ENCODE assay signal across 9 cellular contexts in the genomic region with DNA sequence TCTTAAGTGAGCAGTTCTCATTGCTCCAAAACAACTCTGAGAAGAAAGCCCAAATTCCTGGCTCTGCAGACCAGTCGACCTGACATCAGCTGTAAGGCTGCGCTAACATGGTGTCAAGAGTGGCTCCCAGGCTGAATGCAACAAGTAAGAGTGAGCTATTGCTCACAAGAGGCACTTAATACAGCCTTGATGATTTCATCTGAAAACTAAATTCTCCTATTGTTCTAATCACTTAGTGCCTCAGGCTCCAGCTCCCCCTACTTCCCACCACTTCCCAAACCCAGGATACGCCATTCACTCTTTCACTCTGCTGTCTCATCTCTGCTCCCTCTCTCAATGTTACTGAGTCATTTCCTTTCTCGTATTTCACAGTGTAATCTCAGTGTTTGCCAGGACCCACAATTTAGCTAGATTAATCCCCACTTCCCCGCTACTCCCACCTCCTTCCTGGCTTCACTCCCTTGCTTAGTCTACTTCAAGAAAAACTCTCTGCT.
DNase-seq lines count a peak whose midpoint lies in the region; ATAC-seq, FAIRE-seq and TF ChIP-seq lines count a peak whose summit lies in the region.
"Had no signal": no experiment of that assay in that cellular context is flagged by ENCODE, and none has a peak within 500 bp of the region (broad histone marks: within the 10 kb centered on the region; RNA-seq: fewer than 3 reads in every experiment).

No MANE protein-coding gene starts in this region.

- no peaks in the 10 kb centered on the region for H3K9me2 ChIP-seq in Loucy (replicated peaks; ENCODE audit: low read depth, low read length)

- intact Hi-C loops in ascending aorta (cut with DNase I) = loop anchor here (2.0 to 5.0 kb wide), 3 partner anchors 21 to 564 kb away; no protein-coding TSS in a partner anchor
- intact Hi-C loops in posterior vena cava (cut with DNase I) = no loop called here

- H3K27ac ChIP-seq in A549 = peak overlapping the region; percentile 94
- H3K27ac ChIP-seq in ascending aorta = peak overlapping the region; percentile 93 to 94
- peak overlapping the region; percentile 95 for H3K27ac ChIP-seq in keratinocyte (ENCODE audit: control insufficient read depth, insufficient read depth, low read length)
- H3K27ac ChIP-seq in thoracic aorta = peak overlapping the region; percentile 88

- H3K9ac ChIP-seq in Loucy (ENCODE audit: low read depth, low read length, poor library complexity, severe bottlenecking) (no peak overlapping the region), keratinocyte (ENCODE audit: control insufficient read depth, extremely low read depth, insufficient read depth, low read length) (peak overlapping the region; percentile 80)

- no peaks in the 10 kb centered on the region for H3K36me3 ChIP-seq in Loucy (ENCODE audit: insufficient read depth, low read length)
- no peaks in the 10 kb centered on the region for H3K36me3 ChIP-seq in ascending aorta
- peaks cover 0 to 1% of the 10 kb centered on the region in 2 experiments for H3K36me3 ChIP-seq in keratinocyte (ENCODE audit: control insufficient read depth in 2 of 2, extremely low read depth in 1 of 2, insufficient read depth in 2 of 2, low read length in 2 of 2)
- H3K36me3 ChIP-seq in thoracic aorta = peaks cover 4% of the 10 kb centered on the region

- H4K20me1 ChIP-seq in Loucy (ENCODE audit: insufficient read depth, low read length, poor library complexity, severe bottlenecking) = no peaks in the 10 kb centered on the region
- H4K20me1 ChIP-seq in keratinocyte (ENCODE audit: control insufficient read depth, extremely low read depth, insufficient read depth, low read length) = no peaks in the 10 kb centered on the region

- ATAC-seq in A549 (peak; percentile 87 to 88), GM19023 (IDR thresholded peaks at IDR 0.05; ENCODE audit: unreplicated experiment) (peak; percentile 42), thoracic aorta (ENCODE audit: insufficient number of reproducible peaks, low FRiP score, low read depth) (peak; percentile 87), HG03521 (IDR thresholded peaks at IDR 0.05; ENCODE audit: unreplicated experiment) (no peak)

- H3K4me2 ChIP-seq in A549 (peak overlapping the region; percentile 83), Loucy (ENCODE audit: low read depth, low read length, poor library complexity, severe bottlenecking) (peak overlapping the region; percentile 10), keratinocyte (ENCODE audit: control insufficient read depth, extremely low read depth, insufficient read depth, low read depth, low read length) (peak overlapping the region; percentile 87)

- H3K4me3 ChIP-seq in A549 (peak overlapping the region; percentile 15; the same call in 2 of the 3 replicates), Loucy (ENCODE audit: low read length, poor library complexity, severe bottlenecking) (no peak overlapping the region), ascending aorta (peak overlapping the region in 1 of 2 donors; percentile 35), keratinocyte (ENCODE audit: control insufficient read depth in 2 of 3, extremely low read depth in 1 of 3, insufficient read depth in 2 of 3, low read depth in 1 of 3, low read length in 3 of 3) (peak overlapping the region in 2 of 3 experiments; percentile 20 to 32), thoracic aorta (peak overlapping the region; percentile 39)

- FAIRE-seq in A549 (lab: Jason Lieb, UNC) (peak; percentile 61), keratinocyte (lab: Jason Lieb, UNC) (peak; percentile 98)
- FAIRE-seq: colon had no signal

- H3K79me2 ChIP-seq in Loucy (ENCODE audit: insufficient read depth, low read length) (no peaks in the 10 kb centered on the region), keratinocyte (ENCODE audit: control insufficient read depth, insufficient read depth, low read length) (peaks cover 37% of the 10 kb centered on the region)

- CTCF ChIA-PET in A549 (lab: Yijun Ruan, JAX) = interaction anchor here (1.0 to 2.2 kb wide), 12 partner anchors 8 to 172 kb away, joined by 3 to 11 read pairs (median 3); partner anchors contain the start of gene WWTR1

- H3K27me3 ChIP-seq in Loucy (ENCODE audit: insufficient read depth, low read length, poor library complexity, severe bottlenecking) (no peaks in the 10 kb centered on the region), ascending aorta (no peaks in the 10 kb centered on the region), keratinocyte (ENCODE audit: control insufficient read depth, extremely low read depth, insufficient read depth, low read length) (no peaks in the 10 kb centered on the region), thoracic aorta (replicated peaks; ENCODE audit: insufficient read depth) (no peaks in the 10 kb centered on the region)

- no peak overlapping the region for H2AFZ ChIP-seq in Loucy (ENCODE audit: low read length)
- H2AFZ ChIP-seq in keratinocyte (ENCODE audit: control insufficient read depth, low read length) = no peak overlapping the region

- TF ChIP-seq EP300 in A549 (IDR thresholded peaks at IDR 0.05) = peak; percentile 80 to 91; a peak in 3 of 5 replicates

- TF ChIP-seq CTCF in A549 (IDR thresholded peaks at IDR 0.05) = no peak
- no peak for TF ChIP-seq CTCF in Loucy (conservative IDR thresholded peaks at IDR 0.05; ENCODE audit: low read length)
- no peak for TF ChIP-seq CTCF in ascending aorta (IDR thresholded peaks at IDR 0.05)
- no peak for TF ChIP-seq CTCF in keratinocyte (optimal IDR thresholded peaks at IDR 0.05 in 1 of 3, IDR thresholded peaks at IDR 0.05 in 1 of 3, conservative IDR thresholded peaks at IDR 0.05 in 1 of 3; ENCODE audit: extremely low read depth in 1 of 3, insufficient read depth in 2 of 3, low read length in 3 of 3)
- TF ChIP-seq CTCF in thoracic aorta (IDR thresholded peaks at IDR 0.05) = no peak

- 4% methylated on average over 5 of the region's 5 CpGs for WGBS in A549 (ENCODE audit: missing lambda C conversion rate)

- no peaks in the 10 kb centered on the region for H3K9me3 ChIP-seq in A549
- H3K9me3 ChIP-seq in Loucy (ENCODE audit: insufficient read depth, low read depth, low read length) = no peaks in the 10 kb centered on the region
- H3K9me3 ChIP-seq in ascending aorta = no peaks in the 10 kb centered on the region
- H3K9me3 ChIP-seq in keratinocyte (ENCODE audit: control insufficient read depth, low read depth, low read length) = no peaks in the 10 kb centered on the region
- H3K9me3 ChIP-seq in thoracic aorta = no peaks in the 10 kb centered on the region

- peaks cover 3% of the 10 kb centered on the region for H3K9me1 ChIP-seq in keratinocyte (ENCODE audit: control insufficient read depth, extremely low read depth, insufficient read depth, low read length)

- H3K4me1 ChIP-seq in A549 (peaks cover 98% of the 10 kb centered on the region), Loucy (ENCODE audit: insufficient read depth, low read length, poor library complexity, severe bottlenecking) (peaks cover 42% of the 10 kb centered on the region), ascending aorta (peaks cover 16 to 84% of the 10 kb centered on the region in 2 donors), keratinocyte (ENCODE audit: control insufficient read depth, extremely low read depth, insufficient read depth, low read length) (peaks cover 91% of the 10 kb centered on the region), thoracic aorta (ENCODE audit: control insufficient read depth in 1 of 2, low read depth in 2 of 2) (peaks cover 84 to 99% of the 10 kb centered on the region in 2 donors)

- TF ChIP-seq RAD21 in A549 (conservative IDR thresholded peaks at IDR 0.05 in 1 of 2, IDR thresholded peaks at IDR 0.05 in 1 of 2) = peak; percentile 33 to 49

- no peak for TF ChIP-seq POLR2A in A549 (IDR thresholded peaks at IDR 0.05; ENCODE audit: low read length)

- dilution Hi-C loops in keratinocyte (cut with MboI; ENCODE audit: extremely low pct_ligation_motif_present, low sequenced_read_pairs) = loop anchor here (5.0 kb wide), 1 partner anchor 41 kb away; no protein-coding TSS in a partner anchor

- peak; percentile 62 to 89 for DNase-seq in A549 (ENCODE audit: low read depth in 1 of 2, low spot score in 1 of 2)
- peak in 1 of 2 donors; percentile 84 for DNase-seq in ascending aorta (ENCODE audit: low spot score in 2 of 2)
- peak; percentile 76 for DNase-seq in keratinocyte (ENCODE audit: low read depth, low spot score)
- DNase-seq in thoracic aorta (ENCODE audit: low spot score) = peak; percentile 61
- no peak for DNase-seq in posterior vena cava (ENCODE audit: low spot score)

- H3F3A ChIP-seq in Loucy (ENCODE audit: low read depth) = no peaks in the 10 kb centered on the region

- POLR2A ChIA-PET in A549 (lab: Yijun Ruan, JAX) = interaction anchor here (0.8 to 2.3 kb wide), 12 partner anchors 11 to 176 kb away, joined by 3 to 45 read pairs (median 6); partner anchors contain the start of genes COMMD2 and WWTR1

TF ChIP-seq in A549, 52 proteins besides CTCF, POLR2A, EP300 and RAD21 (continues in another document):
- TF ChIP-seq TP53 (CRISPR knock-in tag; IDR thresholded peaks at IDR 0.05) = no peak
- TF ChIP-seq JUNB (IDR thresholded peaks at IDR 0.05) = peak; percentile 89
- TF ChIP-seq HOXB5 (CRISPR knock-in tag; IDR thresholded peaks at IDR 0.05) = peak; percentile 47; the same call in 1 of the 2 replicates
- no peak for TF ChIP-seq POLR2AphosphoS2 (conservative IDR thresholded peaks at IDR 0.05; ENCODE audit: low read length)
- peak; percentile 50; the same call in 1 of the 2 replicates for TF ChIP-seq EHF (CRISPR knock-in tag; IDR thresholded peaks at IDR 0.05)
- TF ChIP-seq CHD4 (IDR thresholded peaks at IDR 0.05; ENCODE audit: borderline replicate concordance) = no peak
- peak; percentile 74 for TF ChIP-seq ATOH8 (CRISPR knock-in tag; IDR thresholded peaks at IDR 0.05; ENCODE audit: low read depth)
- peak; percentile 85 for TF ChIP-seq FOSL2 (IDR thresholded peaks at IDR 0.05)
- TF ChIP-seq FOSL2 (CRISPR knock-in tag; IDR thresholded peaks at IDR 0.05) = peak; percentile 87
- TF ChIP-seq FOSB (CRISPR knock-in tag; IDR thresholded peaks at IDR 0.05) = no peak
- TF ChIP-seq RFX5 (IDR thresholded peaks at IDR 0.05) = 0 out of 2 replicates have a peak, but pooled peaks have one; percentile 18
- TF ChIP-seq MAFK (IDR thresholded peaks at IDR 0.05; ENCODE audit: partially characterized antibody) = peak; percentile 93
- TF ChIP-seq CBX2 (IDR thresholded peaks at IDR 0.05; ENCODE audit: borderline replicate concordance, low read depth) = no peak
- TF ChIP-seq SREBF2 (IDR thresholded peaks at IDR 0.05) = no peak
- peak; percentile 85 for TF ChIP-seq GATA3 (IDR thresholded peaks at IDR 0.05; ENCODE audit: borderline replicate concordance)
- no peak for TF ChIP-seq CHD2 (IDR thresholded peaks at IDR 0.05; ENCODE audit: low read length, partially characterized antibody)
- peak; percentile 35 to 58; a peak in 3 of 4 replicates for TF ChIP-seq CEBPB (IDR thresholded peaks at IDR 0.05)

Comparison
In these comparisons a context has a peak if more than half of its experiments do, and no peak if none do; other contexts are left out.
1. H3K4me2 ChIP-seq: peak in every context shown above with its lines; median percentile 87 in keratinocyte; 83 in A549; 10 in Loucy.